ENCODE assay signal across 22 cellular contexts in the genomic region with DNA sequence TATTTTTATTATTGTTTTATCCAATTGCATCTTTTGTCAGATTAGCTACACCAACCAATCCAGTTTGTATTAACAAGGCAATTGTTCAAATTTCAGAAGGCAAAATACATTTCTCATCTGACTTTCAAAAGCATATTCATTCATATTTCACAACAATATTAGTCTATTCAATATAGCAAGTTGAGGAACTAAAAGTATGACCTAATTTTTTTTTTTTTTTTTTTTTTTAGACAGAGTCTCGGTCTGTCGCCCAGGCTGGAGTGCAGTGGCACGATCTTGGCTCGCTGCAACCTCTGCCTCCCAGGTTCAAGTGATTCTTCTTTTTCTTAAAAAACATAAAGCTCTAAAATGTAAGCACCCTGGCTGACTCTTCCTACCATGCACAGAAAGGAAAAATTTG. TPM values are rescaled to one million over a fixed set of nuclear protein-coding genes. Genes with fewer than 3 reads are reported as not detected.
DNase-seq lines count a peak whose midpoint lies in the region; ATAC-seq and TF ChIP-seq lines count a peak whose summit lies in the region.
"Had no signal": no experiment of that assay in that cellular context is flagged by ENCODE, and none has a peak within 500 bp of the region (broad histone marks: within the 10 kb centered on the region; RNA-seq: fewer than 3 reads in every experiment).

No MANE protein-coding gene starts in this region.

- H3K27ac Mint-ChIP-seq in activated T-cell treated with anti-CD3 and anti-CD28 coated beads, Interleukin-2, amount 50 U/mL, for 72 hours: peak overlapping the region; percentile 49
- H3K27ac Mint-ChIP-seq in brain: peak overlapping the region in 3 of 5 experiments; percentile 16 to 75 (median 70)
- H3K27ac Mint-ChIP-seq in stimulated activated naive B cell treated with anti-CD40 and anti-IgM and Interleukin-4, amounts not matched to agents 10 μg/mL and 1 μg/mL and 100 μg/mL, for 72 hours: peak overlapping the region; percentile 79
- H3K27ac Mint-ChIP-seq: IgD-negative memory B cell had no signal

- H3K4me1 Mint-ChIP-seq in activated T-cell treated with anti-CD3 and anti-CD28 coated beads, Interleukin-2, amount 50 U/mL, for 72 hours (ENCODE audit: low read depth): peaks cover 19% of the 10 kb centered on the region
- peaks cover 11% of the 10 kb centered on the region for H3K4me1 Mint-ChIP-seq in brain
- peaks cover 18 to 49% of the 10 kb centered on the region in 2 donors for H3K4me1 Mint-ChIP-seq in stimulated activated naive B cell treated with anti-CD40 and anti-IgM and Interleukin-4, amounts not matched to agents 10 μg/mL and 1 μg/mL and 100 μg/mL, for 72 hours

- DNase-seq in activated T-cell treated with anti-CD3 and anti-CD28 coated beads, Interleukin-2, amount 50 U/mL, for 72 hours: no peak
- no peak for DNase-seq in activated T-cell treated with anti-CD3 and anti-CD28 coated beads for 4 hours
- DNase-seq in MV-4-11 (lab: John Stamatoyannopoulos, UW): peak; percentile 43
- DNase-seq in stimulated activated naive B cell treated with anti-CD40 and anti-IgM and Interleukin-4, amounts not matched to agents 10 μg/mL and 1 μg/mL and 100 μg/mL, for 72 hours: no peak
- DNase-seq in NCI-H774 (lab: John Stamatoyannopoulos, UW): no peak
- no peak for DNase-seq in DMS79 (lab: John Stamatoyannopoulos, UW)
- DNase-seq: CD4-positive, alpha-beta memory T cell; COR-L47; DMS53; NCI-H1092 treated with DMSO at 0.1 percent for 48 hours; NCI-H1436; NCI-H1930; NCI-H2107; NCI-H446; NCI-H524 treated with DMSO at 0.1 percent for 48 hours; NK-92 treated with Interleukin-12 subunit alpha and Interleukin-12 subunit beta, amount 100 ng/mL, for 24 hours; Right ventricle myocardium superior; RPMI8226 had no signal

- H3K9me3 Mint-ChIP-seq in activated T-cell treated with anti-CD3 and anti-CD28 coated beads, Interleukin-2, amount 50 U/mL, for 72 hours: no peaks in the 10 kb centered on the region
- H3K9me3 Mint-ChIP-seq in brain: no peaks in the 10 kb centered on the region
- H3K9me3 Mint-ChIP-seq in stimulated activated naive B cell treated with anti-CD40 and anti-IgM and Interleukin-4, amounts not matched to agents 10 μg/mL and 1 μg/mL and 100 μg/mL, for 72 hours: no peaks in the 10 kb centered on the region
- H3K9me3 Mint-ChIP-seq: CD4-positive, alpha-beta memory T cell; IgD-negative memory B cell had no signal

- no peak for ATAC-seq in activated T-cell treated with anti-CD3 and anti-CD28 coated beads, Interleukin-2, amount 50 U/mL, for 72 hours (replicated peaks in 1 of 2)
- peak; percentile 65 to 73 for ATAC-seq in stimulated activated naive B cell treated with anti-CD40 and anti-IgM and Interleukin-4, amounts not matched to agents 10 μg/mL and 1 μg/mL and 100 μg/mL, for 72 hours (replicated peaks)
- no peak for ATAC-seq in GM21515 (IDR thresholded peaks at IDR 0.05; ENCODE audit: unreplicated experiment)

- TF ChIP-seq CTCF in brain (conservative IDR thresholded peaks at IDR 0.05): no peak

- H3K27me3 Mint-ChIP-seq in activated T-cell treated with anti-CD3 and anti-CD28 coated beads, Interleukin-2, amount 50 U/mL, for 72 hours (ENCODE audit: low read depth): no peaks in the 10 kb centered on the region
- no peaks in the 10 kb centered on the region for H3K27me3 Mint-ChIP-seq in brain
- H3K27me3 Mint-ChIP-seq in stimulated activated naive B cell treated with anti-CD40 and anti-IgM and Interleukin-4, amounts not matched to agents 10 μg/mL and 1 μg/mL and 100 μg/mL, for 72 hours: no peaks in the 10 kb centered on the region
- H3K27me3 Mint-ChIP-seq: CD4-positive, alpha-beta memory T cell; IgD-negative memory B cell had no signal

- no peak overlapping the region for H3K4me3 Mint-ChIP-seq in activated T-cell treated with anti-CD3 and anti-CD28 coated beads, Interleukin-2, amount 50 U/mL, for 72 hours
- H3K4me3 Mint-ChIP-seq in brain: no peak overlapping the region
- no peak overlapping the region for H3K4me3 Mint-ChIP-seq in stimulated activated naive B cell treated with anti-CD40 and anti-IgM and Interleukin-4, amounts not matched to agents 10 μg/mL and 1 μg/mL and 100 μg/mL, for 72 hours
- H3K4me3 Mint-ChIP-seq: CD4-positive, alpha-beta memory T cell; IgD-negative memory B cell had no signal

- peaks cover 11 to 19% of the 10 kb centered on the region in 2 donors for H3K36me3 Mint-ChIP-seq in activated T-cell treated with anti-CD3 and anti-CD28 coated beads, Interleukin-2, amount 50 U/mL, for 72 hours (ENCODE audit: insufficient read depth in 2 of 2)
- H3K36me3 Mint-ChIP-seq in brain: peaks cover 74% of the 10 kb centered on the region
- peaks cover 52 to 62% of the 10 kb centered on the region in 2 donors for H3K36me3 Mint-ChIP-seq in stimulated activated naive B cell treated with anti-CD40 and anti-IgM and Interleukin-4, amounts not matched to agents 10 μg/mL and 1 μg/mL and 100 μg/mL, for 72 hours

RNA-seq across cellular contexts. Expression of a gene that starts 17.3 kb away (rescaled TPM):
- total RNA-seq in activated T-cell treated with anti-CD3 and anti-CD28 coated beads, Interleukin-2, amount 50 U/mL, for 72 hours: 10 to 100 TPM; 41.5 to 50.1 TPM
- 59.5 TPM for polyA plus RNA-seq in brain (ENCODE audit: insufficient read depth, low read depth, low replicate concordance)

RNA-seq across cellular contexts. Expression of a gene that starts 25.5 kb away (rescaled TPM):
- 1 to 10 TPM; 1.6 to 3.5 TPM for total RNA-seq in activated T-cell treated with anti-CD3 and anti-CD28 coated beads, Interleukin-2, amount 50 U/mL, for 72 hours
- 18.3 TPM for polyA plus RNA-seq in brain (ENCODE audit: insufficient read depth, low read depth, low replicate concordance)
- total RNA-seq: SJSA1 had no signal
- polyA plus RNA-seq: CD4-positive, alpha-beta memory T cell; IgD-negative memory B cell had no signal

RNA-seq across cellular contexts. Expression of a gene that starts 37.9 kb away (rescaled TPM):
- total RNA-seq in activated T-cell treated with anti-CD3 and anti-CD28 coated beads, Interleukin-2, amount 50 U/mL, for 72 hours: 10 to 100 TPM; 82.5 to 87.6 TPM
- polyA plus RNA-seq in brain (ENCODE audit: insufficient read depth, low read depth, low replicate concordance): 33.5 TPM

RNA-seq across cellular contexts. Expression of a gene that starts 44.2 kb away (rescaled TPM):
- 100 to 1,000 TPM in 1 of 2 donors, 10 to 100 TPM in 1; 91.0 to 111 TPM for total RNA-seq in activated T-cell treated with anti-CD3 and anti-CD28 coated beads, Interleukin-2, amount 50 U/mL, for 72 hours
- polyA plus RNA-seq in brain (ENCODE audit: insufficient read depth, low read depth, low replicate concordance): 85.1 TPM

Comparison
In these comparisons a context has a peak if more than half of its experiments do, and no peak if none do; other contexts are left out.
1. ATAC-seq: peak in stimulated activated naive B cell treated with anti-CD40 and anti-IgM and Interleukin-4, amounts not matched to agents 10 μg/mL and 1 μg/mL and 100 μg/mL, for 72 hours (2 of 2); none in activated T-cell treated with anti-CD3 and anti-CD28 coated beads, Interleukin-2, amount 50 U/mL, for 72 hours (0 of 2) and GM21515 (single experiment).
2. Peak in every context shown above with its lines, with median percentiles within 50 percentile points of each other: H3K27ac Mint-ChIP-seq.